24 cellular contexts compared by ENCODE assay signal in genomic region chr16:65494609-65495008, GRCh38.
DNase-seq lines count a peak whose midpoint lies in the region; ATAC-seq, FAIRE-seq and TF ChIP-seq lines count a peak whose summit lies in the region.
"Had no signal": no experiment of that assay in that cellular context is flagged by ENCODE, and none has a peak within 500 bp of the region (broad histone marks: within the 10 kb centered on the region; RNA-seq: fewer than 3 reads in every experiment).

No MANE protein-coding gene starts in this region.

- POLR2A ChIA-PET in A549 (lab: Yijun Ruan, JAX) = no interaction called here

- intact Hi-C loops in right cardiac atrium (cut with DNase I) = no loop called here

- DNase-seq in A549 (ENCODE audit: low read depth in 1 of 2, low spot score in 1 of 2) (no peak), MV-4-11 (lab: John Stamatoyannopoulos, UW) (peak; percentile 18), NOMO-1 treated with dmso at 0.1 percent for 144 hours (lab: John Stamatoyannopoulos, UW; ENCODE audit: unreplicated experiment) (peak; percentile 62), nephron progenitor cell (no peak), amygdala (lab: John Stamatoyannopoulos, UW) (no peak), right cardiac atrium (no peak), erythroblast (lab: John Stamatoyannopoulos, UW) (no peak)
- DNase-seq: ACHN; BE2C; C1 segment of cervical spinal cord; CD4-positive, CD25-positive, alpha-beta regulatory T cell; CD8-positive, alpha-beta memory T cell; COR-L47; DMS 273 treated with DMSO at 0.1 percent for 48 hours; DMS53; DND-41; EL; HCEC 1CT had no signal

- H3K27ac Mint-ChIP-seq in nephron progenitor cell = peak overlapping the region; percentile 19
- H3K27ac Mint-ChIP-seq: CD4-positive, CD25-positive, alpha-beta regulatory T cell; CD8-positive, alpha-beta memory T cell; GM23338; IgD-negative memory B cell had no signal

- no peak for FAIRE-seq in A549 (lab: Jason Lieb, UNC)
- FAIRE-seq: GM12878, GM19239, H54 had no signal

- H3K27me3 ChIP-seq in right cardiac atrium (ENCODE audit: control insufficient read depth, insufficient read depth) = no peaks in the 10 kb centered on the region
- H3K27me3 ChIP-seq: BE2C had no signal

- H3K4me3 Mint-ChIP-seq in nephron progenitor cell = no peak overlapping the region
- H3K4me3 Mint-ChIP-seq: CD4-positive, CD25-positive, alpha-beta regulatory T cell; CD8-positive, alpha-beta memory T cell; GM23338; IgD-negative memory B cell had no signal

- TF ChIP-seq CTCF in A549 (IDR thresholded peaks at IDR 0.05) (no peak), nephron progenitor cell (IDR thresholded peaks at IDR 0.05) (no peak)

- TF ChIP-seq RAD21 in A549 (conservative IDR thresholded peaks at IDR 0.05 in 1 of 2, IDR thresholded peaks at IDR 0.05 in 1 of 2) = no peak

- CTCF ChIA-PET in A549 (lab: Yijun Ruan, JAX) = interaction anchor here (0.6 kb wide), 1 partner anchor 300 kb away, joined by 3 read pairs; no protein-coding TSS in a partner anchor

- H3K27ac ChIP-seq in A549 (no peak overlapping the region), right cardiac atrium (ENCODE audit: low read length) (no peak overlapping the region)
- H3K27ac ChIP-seq: HL-60 had no signal

- peaks cover 15% of the 10 kb centered on the region for H3K27me3 Mint-ChIP-seq in nephron progenitor cell (ENCODE audit: low read depth, poor library complexity)
- H3K27me3 Mint-ChIP-seq: IgD-negative memory B cell had no signal

- TF ChIP-seq POLR2A in A549 (IDR thresholded peaks at IDR 0.05; ENCODE audit: low read length) (no peak), erythroblast (IDR thresholded peaks at IDR 0.05; ENCODE audit: low read length) (no peak)

- ATAC-seq in A549 (no peak), right cardiac atrium (no peak)
- ATAC-seq: GM12878 had no signal

- WGBS in A549 (ENCODE audit: missing lambda C conversion rate) = 8% methylated on average over 1 of the region's 1 CpG
- 84% methylated on average over 1 of the region's 1 CpG for WGBS in right cardiac atrium

- no peaks in the 10 kb centered on the region for H3K36me3 Mint-ChIP-seq in nephron progenitor cell (ENCODE audit: low read depth)
- H3K36me3 Mint-ChIP-seq: CD4-positive, CD25-positive, alpha-beta regulatory T cell; CD8-positive, alpha-beta memory T cell had no signal

- H3K4me2 ChIP-seq in A549 = no peak overlapping the region
- H3K4me2 ChIP-seq: GM23338 had no signal

- no peak for TF ChIP-seq EP300 in A549 (IDR thresholded peaks at IDR 0.05)

- H3K4me1 ChIP-seq in A549 (no peaks in the 10 kb centered on the region), right cardiac atrium (ENCODE audit: control insufficient read depth, insufficient read depth, low read length) (no peaks in the 10 kb centered on the region)
- H3K4me1 ChIP-seq: BE2C had no signal

- H3K9me3 ChIP-seq in A549 (no peaks in the 10 kb centered on the region), right cardiac atrium (ENCODE audit: control insufficient read depth, low read length) (no peaks in the 10 kb centered on the region)
- H3K9me3 ChIP-seq: BE2C had no signal

- H3K4me3 ChIP-seq in A549 (no peak overlapping the region), right cardiac atrium (ENCODE audit: low read length) (no peak overlapping the region)
- H3K4me3 ChIP-seq: GM12878, GM23338 had no signal

- H3K9me3 Mint-ChIP-seq in nephron progenitor cell = peaks cover 4% of the 10 kb centered on the region
- H3K9me3 Mint-ChIP-seq: GM23338 had no signal

- H3K4me1 Mint-ChIP-seq in nephron progenitor cell = peaks cover 32% of the 10 kb centered on the region
- H3K4me1 Mint-ChIP-seq: CD4-positive, CD25-positive, alpha-beta regulatory T cell; CD8-positive, alpha-beta memory T cell; IgD-negative memory B cell had no signal

TF ChIP-seq in A549, 52 proteins besides CTCF, POLR2A, EP300 and RAD21:
- TF ChIP-seq SREBF2 (IDR thresholded peaks at IDR 0.05) (no peak), MAFK (IDR thresholded peaks at IDR 0.05; ENCODE audit: partially characterized antibody) (peak; percentile 49), SMC3 (IDR thresholded peaks at IDR 0.05) (no peak)

Comparison
In these comparisons a context has a peak if more than half of its experiments do, and no peak if none do; other contexts are left out.
1. DNase-seq: peak in MV-4-11 (single experiment) and NOMO-1 treated with dmso at 0.1 percent for 144 hours (single experiment); none in A549 (0 of 2), nephron progenitor cell (single experiment), amygdala (0 of 56), right cardiac atrium (0 of 3) and erythroblast (0 of 2).